In genomic region chr4:152585036-152585439, GRCh38 we compare ENCODE assay signal across 9 cellular contexts. TPM values are rescaled to one million over a fixed set of nuclear protein-coding genes. Genes with fewer than 3 reads are reported as not detected.
DNase-seq lines count a peak whose midpoint lies in the region; ATAC-seq and TF ChIP-seq lines count a peak whose summit lies in the region.
"Had no signal": no experiment of that assay in that cellular context is flagged by ENCODE, and none has a peak within 500 bp of the region (broad histone marks: within the 10 kb centered on the region; RNA-seq: fewer than 3 reads in every experiment).

No MANE protein-coding gene starts in this region.

- peak overlapping the region; percentile 79 for H3K27ac Mint-ChIP-seq in activated CD4-positive, alpha-beta T cell treated with anti-CD3 and anti-CD28 coated beads for 36 hours
- peak overlapping the region; percentile 65 for H3K27ac Mint-ChIP-seq in activated naive CD8-positive, alpha-beta T cell treated with anti-CD3 and anti-CD28 coated beads for 36 hours
- peak overlapping the region; percentile 84 for H3K27ac Mint-ChIP-seq in stimulated activated effector memory CD8-positive, alpha-beta T cell treated with anti-CD3 and anti-CD28 coated beads, Interleukin-12 subunit alpha, Interleukin-12 subunit beta, amount 100 ng/mL, for 72 hours

- no peaks in the 10 kb centered on the region for H3K9me3 Mint-ChIP-seq in activated CD4-positive, alpha-beta T cell treated with anti-CD3 and anti-CD28 coated beads for 36 hours (ENCODE audit: low read depth)
- peaks cover 2% of the 10 kb centered on the region for H3K9me3 Mint-ChIP-seq in activated naive CD8-positive, alpha-beta T cell treated with anti-CD3 and anti-CD28 coated beads for 36 hours
- H3K9me3 Mint-ChIP-seq in stimulated activated effector memory CD8-positive, alpha-beta T cell treated with anti-CD3 and anti-CD28 coated beads, Interleukin-12 subunit alpha, Interleukin-12 subunit beta, amount 100 ng/mL, for 72 hours, result no peaks in the 10 kb centered on the region

- peak overlapping the region; percentile 5 for H3K4me3 Mint-ChIP-seq in activated CD4-positive, alpha-beta T cell treated with anti-CD3 and anti-CD28 coated beads for 36 hours
- peak overlapping the region; percentile 36 for H3K4me3 Mint-ChIP-seq in activated naive CD8-positive, alpha-beta T cell treated with anti-CD3 and anti-CD28 coated beads for 36 hours
- H3K4me3 Mint-ChIP-seq in stimulated activated effector memory CD8-positive, alpha-beta T cell treated with anti-CD3 and anti-CD28 coated beads, Interleukin-12 subunit alpha, Interleukin-12 subunit beta, amount 100 ng/mL, for 72 hours, result peak overlapping the region; percentile 51

- TF ChIP-seq CTCF in osteoblast (IDR thresholded peaks at IDR 0.05; ENCODE audit: extremely low read depth, low read depth, low read length), result no peak

- H4K20me1 ChIP-seq in osteoblast (ENCODE audit: insufficient read depth, low read length), result no peaks in the 10 kb centered on the region

- peaks cover 2% of the 10 kb centered on the region for H3K27me3 Mint-ChIP-seq in activated CD4-positive, alpha-beta T cell treated with anti-CD3 and anti-CD28 coated beads for 36 hours
- H3K27me3 Mint-ChIP-seq in activated naive CD8-positive, alpha-beta T cell treated with anti-CD3 and anti-CD28 coated beads for 36 hours, result peaks cover 1% of the 10 kb centered on the region

- H2AFZ ChIP-seq in osteoblast (ENCODE audit: low read length), result no peak overlapping the region

- no peaks in the 10 kb centered on the region for H3K79me2 ChIP-seq in osteoblast (ENCODE audit: insufficient read depth, low read length)

- H3K4me1 ChIP-seq in osteoblast (ENCODE audit: insufficient read depth, low read length), result peaks cover 5% of the 10 kb centered on the region

- CTCF ChIA-PET in activated CD4-positive, alpha-beta T cell treated with anti-CD3 and anti-CD28 coated beads for 36 hours (lab: Charles Lee), result interaction anchor here (0.6 to 2.4 kb wide), 2 partner anchors 56 to 84 kb away, joined by 3 to 9 read pairs; no protein-coding TSS in a partner anchor

- no peaks in the 10 kb centered on the region for H3K9me3 ChIP-seq in osteoblast (ENCODE audit: low read depth, low read length)

- peaks cover 2% of the 10 kb centered on the region for H3K4me1 Mint-ChIP-seq in activated CD4-positive, alpha-beta T cell treated with anti-CD3 and anti-CD28 coated beads for 36 hours
- no peaks in the 10 kb centered on the region for H3K4me1 Mint-ChIP-seq in activated naive CD8-positive, alpha-beta T cell treated with anti-CD3 and anti-CD28 coated beads for 36 hours
- H3K4me1 Mint-ChIP-seq in stimulated activated effector memory CD8-positive, alpha-beta T cell treated with anti-CD3 and anti-CD28 coated beads, Interleukin-12 subunit alpha, Interleukin-12 subunit beta, amount 100 ng/mL, for 72 hours, result peaks cover 7% of the 10 kb centered on the region

- no peak for DNase-seq in activated CD4-positive, alpha-beta T cell treated with anti-CD3 and anti-CD28 coated beads for 36 hours
- no peak for DNase-seq in activated CD4-positive, alpha-beta T cell treated with anti-CD3 and anti-CD28 coated beads, Interleukin-2, amount 50 U/mL, for 4 hours
- DNase-seq in activated naive CD8-positive, alpha-beta T cell treated with anti-CD3 and anti-CD28 coated beads for 36 hours, result no peak
- DNase-seq in stimulated activated effector memory CD8-positive, alpha-beta T cell treated with anti-CD3 and anti-CD28 coated beads, Interleukin-12 subunit alpha, Interleukin-12 subunit beta, amount 100 ng/mL, for 72 hours (ENCODE audit: low spot score in 2 of 2), result no peak
- DNase-seq in HK-2 (ENCODE audit: unreplicated experiment) (no peak), osteoblast (ENCODE audit: insufficient read length, low spot score, missing footprints) (no peak), COR-L47 (lab: John Stamatoyannopoulos, UW) (no peak)

- peaks cover 19% of the 10 kb centered on the region for H3K27me3 ChIP-seq in osteoblast (ENCODE audit: insufficient read depth, low read length)

- intact Hi-C loops in activated CD4-positive, alpha-beta T cell treated with anti-CD3 and anti-CD28 coated beads for 36 hours (cut with DNase I, micrococcal nuclease), result no loop called here

- peak; percentile 58 for ATAC-seq in activated CD4-positive, alpha-beta T cell treated with anti-CD3 and anti-CD28 coated beads for 36 hours
- peak; percentile 59 for ATAC-seq in HG03135 (IDR thresholded peaks at IDR 0.05; ENCODE audit: unreplicated experiment)
- ATAC-seq in stimulated activated effector memory CD8-positive, alpha-beta T cell treated with anti-CD3 and anti-CD28 coated beads, Interleukin-12 subunit alpha, Interleukin-12 subunit beta, amount 100 ng/mL, for 72 hours, result peak; percentile 44

- POLR2A ChIA-PET in activated CD4-positive, alpha-beta T cell treated with anti-CD3 and anti-CD28 coated beads for 36 hours (lab: Charles Lee), result no interaction called here

- H3K27ac ChIP-seq in osteoblast (ENCODE audit: low read depth, low read length), result no peak overlapping the region
- H3K27ac ChIP-seq: 22Rv1 had no signal

- no peaks in the 10 kb centered on the region for H3K36me3 ChIP-seq in osteoblast (ENCODE audit: insufficient read depth, low read length)

- no peak overlapping the region for H3K4me3 ChIP-seq in osteoblast (ENCODE audit: insufficient read depth, low read length)

- H3K36me3 Mint-ChIP-seq in activated CD4-positive, alpha-beta T cell treated with anti-CD3 and anti-CD28 coated beads for 36 hours (ENCODE audit: low read depth), result no peaks in the 10 kb centered on the region
- H3K36me3 Mint-ChIP-seq in activated naive CD8-positive, alpha-beta T cell treated with anti-CD3 and anti-CD28 coated beads for 36 hours, result no peaks in the 10 kb centered on the region
- H3K36me3 Mint-ChIP-seq in stimulated activated effector memory CD8-positive, alpha-beta T cell treated with anti-CD3 and anti-CD28 coated beads, Interleukin-12 subunit alpha, Interleukin-12 subunit beta, amount 100 ng/mL, for 72 hours, result no peaks in the 10 kb centered on the region

- no peak overlapping the region for H3K4me2 ChIP-seq in osteoblast (ENCODE audit: insufficient read depth, low read length)

RNA-seq across cellular contexts. Expression of gene FBXW7, which starts 49.1 kb away (rescaled TPM):
- 10 to 100 TPM; 29.8 to 31.6 TPM for total RNA-seq in activated CD4-positive, alpha-beta T cell treated with anti-CD3 and anti-CD28 coated beads for 36 hours
- total RNA-seq in activated naive CD8-positive, alpha-beta T cell treated with anti-CD3 and anti-CD28 coated beads for 36 hours, result 10 to 100 TPM; 26.2 to 26.9 TPM
- total RNA-seq in osteoblast, result 74.9 and 76.3 TPM in 2 replicates
